ENCODE assay signal across 8 cellular contexts in genomic region chr3:10008588-10009344, GRCh38. TPM values are rescaled to one million over a fixed set of nuclear protein-coding genes. Genes with fewer than 3 reads are reported as not detected.
DNase-seq lines count a peak whose midpoint lies in the region; ATAC-seq, FAIRE-seq and TF ChIP-seq lines count a peak whose summit lies in the region.

No MANE protein-coding gene starts in this region.

- H2AFZ ChIP-seq in KMS-11 (ENCODE audit: low read depth) (peak overlapping the region; percentile 66; the same call in 1 of the 2 replicates), astrocyte (ENCODE audit: low read depth, low read length) (peak overlapping the region; percentile 61)

- peak overlapping the region; percentile 18 for H3K27ac Mint-ChIP-seq in astrocyte (ENCODE audit: unreplicated experiment)

- no peaks in the 10 kb centered on the region for H3K79me2 ChIP-seq in KMS-11 (ENCODE audit: insufficient read depth, low read depth)
- H3K79me2 ChIP-seq in astrocyte (ENCODE audit: insufficient read depth, low read length) = no peaks in the 10 kb centered on the region

- H3K27me3 ChIP-seq in KMS-11 (ENCODE audit: insufficient read depth, low read depth) (no peaks in the 10 kb centered on the region), astrocyte (ENCODE audit: insufficient read depth, low read length) (no peaks in the 10 kb centered on the region), rectal smooth muscle tissue (ENCODE audit: control insufficient read depth, insufficient read depth, low read length) (no peaks in the 10 kb centered on the region), aorta (ENCODE audit: control insufficient read depth in 1 of 2, insufficient read depth in 2 of 2, low read length in 1 of 2) (no peaks in the 10 kb centered on the region)

- H3K9me3 ChIP-seq in astrocyte (ENCODE audit: insufficient read depth, low read depth, low read length) = no peaks in the 10 kb centered on the region
- no peaks in the 10 kb centered on the region for H3K9me3 ChIP-seq in aorta (ENCODE audit: control insufficient read depth, low read length)

- H3K4me1 ChIP-seq in KMS-11 (ENCODE audit: low read depth, poor library complexity, severe bottlenecking) (peaks cover 5% of the 10 kb centered on the region), astrocyte (ENCODE audit: insufficient read depth, low read length) (peaks cover 20% of the 10 kb centered on the region), rectal smooth muscle tissue (ENCODE audit: control insufficient read depth, insufficient read depth, low read length) (peaks cover 7% of the 10 kb centered on the region), aorta (ENCODE audit: control insufficient read depth in 1 of 2, insufficient read depth in 2 of 2, low read length in 2 of 2) (no peaks in the 10 kb centered on the region)

- intact Hi-C loops in aorta (cut with DNase I) = no loop called here

- H3K9me3 Mint-ChIP-seq in astrocyte (ENCODE audit: unreplicated experiment) = no peaks in the 10 kb centered on the region

- H3K36me3 Mint-ChIP-seq in astrocyte (ENCODE audit: low read depth, unreplicated experiment) = peaks cover 10% of the 10 kb centered on the region

- H3K4me3 Mint-ChIP-seq in astrocyte (ENCODE audit: unreplicated experiment) = peak overlapping the region; percentile 69

- DNase-seq in COR-L47 (lab: John Stamatoyannopoulos, UW) = peak; percentile 1
- DNase-seq in T-helper 9 cell = peak; percentile 81
- peak; percentile 30 for DNase-seq in astrocyte (ENCODE audit: low read depth)
- DNase-seq in hepatic stellate cell (ENCODE audit: low spot score) = peak; percentile 85
- peak; percentile 91 to 96 for DNase-seq in aorta

- H3K27me3 Mint-ChIP-seq in astrocyte (ENCODE audit: low read depth, unreplicated experiment) = peaks cover 20% of the 10 kb centered on the region

- H4K20me1 ChIP-seq in KMS-11 (ENCODE audit: insufficient read depth) (no peaks in the 10 kb centered on the region), astrocyte (ENCODE audit: insufficient read depth, low read length) (no peaks in the 10 kb centered on the region)

- H3K27ac ChIP-seq in KMS-11 (peak overlapping the region; percentile 22; the same call in 1 of the 2 replicates), astrocyte (ENCODE audit: low read depth, low read length) (no peak overlapping the region), rectal smooth muscle tissue (ENCODE audit: low read depth, low read length) (no peak overlapping the region), aorta (ENCODE audit: low read depth in 1 of 2, low read length in 2 of 2) (no peak overlapping the region)

- H3K4me1 Mint-ChIP-seq in astrocyte (ENCODE audit: low read depth, unreplicated experiment) = peaks cover 8% of the 10 kb centered on the region

- H3K4me2 ChIP-seq in KMS-11 (peak overlapping the region; percentile 71; the same call in 1 of the 2 replicates), astrocyte (ENCODE audit: low read length) (peak overlapping the region; percentile 83)

- H3K9ac ChIP-seq in KMS-11 (peak overlapping the region; percentile 12; the same call in 1 of the 2 replicates), astrocyte (ENCODE audit: low read length) (peak overlapping the region; percentile 52), rectal smooth muscle tissue (ENCODE audit: low read length) (peak overlapping the region; percentile 13)

- 6 to 10% methylated on average over 23 of the region's 23 CpGs for WGBS in aorta, 2 donors

- no peak for TF ChIP-seq CTCF in KMS-11 (conservative IDR thresholded peaks at IDR 0.05; ENCODE audit: low read depth, low read length)
- TF ChIP-seq CTCF in astrocyte (IDR thresholded peaks at IDR 0.05; ENCODE audit: insufficient read depth, low read depth, low read length) = no peak

- H3K4me3 ChIP-seq in KMS-11 (IDR thresholded peaks at IDR 0.05; ENCODE audit: insufficient read depth, low read depth, low read length) (peak overlapping the region; percentile 33), astrocyte (ENCODE audit: insufficient read depth, low read depth, low read length) (peak overlapping the region; percentile 57), rectal smooth muscle tissue (ENCODE audit: low read length) (peak overlapping the region; percentile 70), aorta (ENCODE audit: low read length in 2 of 2) (no peak overlapping the region)

- FAIRE-seq in astrocyte (lab: Jason Lieb, UNC) = no peak

- peak; percentile 40 for ATAC-seq in GM21447 (IDR thresholded peaks at IDR 0.05; ENCODE audit: unreplicated experiment)
- peak; percentile 87 for ATAC-seq in aorta (ENCODE audit: low FRiP score)

- H3K36me3 ChIP-seq in KMS-11 (ENCODE audit: insufficient read depth) (no peaks in the 10 kb centered on the region), astrocyte (ENCODE audit: insufficient read depth, low read length) (peaks cover 2% of the 10 kb centered on the region), rectal smooth muscle tissue (ENCODE audit: control insufficient read depth, insufficient read depth, low read length) (no peaks in the 10 kb centered on the region), aorta (ENCODE audit: control insufficient read depth in 1 of 2, insufficient read depth in 2 of 2, low read length in 1 of 2) (no peaks in the 10 kb centered on the region)

RNA-seq across cellular contexts. Expression of gene FANCD2, which starts 17.5 kb away (rescaled TPM):
- total RNA-seq in astrocyte (2.8 and 3.7 TPM in 2 replicates), aorta (1 to 10 TPM; 1.9 to 5.4 TPM)
- polyA plus RNA-seq in aorta = 1 to 10 TPM in 1 of 2 donors, not detected in 1; 4.7 TPM

RNA-seq across cellular contexts. Expression of gene EMC3, which starts 22.1 kb away (rescaled TPM):
- total RNA-seq in astrocyte (59.7 and 61.0 TPM in 2 replicates), aorta (10 to 100 TPM; 47.8 to 48.8 TPM)
- 10 to 100 TPM; 26.3 to 55.8 TPM for polyA plus RNA-seq in aorta

RNA-seq across cellular contexts. Expression of gene PRRT3, which starts 56.6 kb away (rescaled TPM):
- total RNA-seq in astrocyte (2.2 and 2.4 TPM in 2 replicates), aorta (1 to 10 TPM; 1.7 to 2.1 TPM)
- polyA plus RNA-seq in aorta = 1 to 10 TPM in 1 of 2 donors, under 1 TPM in 1; 0.25 to 2.4 TPM

Comparison
In these comparisons a context has a peak if more than half of its experiments do, and no peak if none do; other contexts are left out.
1. DNase-seq: peak in every context shown above with its lines; median percentile 94 in aorta; 85 in hepatic stellate cell; 81 in T-helper 9 cell; 30 in astrocyte; 1 in COR-L47.
2. H3K4me3 ChIP-seq: peak in KMS-11 (single experiment), astrocyte (single experiment) and rectal smooth muscle tissue (single experiment); none in aorta (0 of 2).
3. Peak in every context shown above with its lines, with median percentiles within 50 percentile points of each other: H3K9ac ChIP-seq.